ENCODE assay signal across 21 cellular contexts in genomic region chr1:200641175-200641489, GRCh38. TPM values are rescaled to one million over a fixed set of nuclear protein-coding genes. Genes with fewer than 3 reads are reported as not detected.
DNase-seq lines count a peak whose midpoint lies in the region; ATAC-seq and TF ChIP-seq lines count a peak whose summit lies in the region.
"Had no signal": no experiment of that assay in that cellular context is flagged by ENCODE, and none has a peak within 500 bp of the region (broad histone marks: within the 10 kb centered on the region; RNA-seq: fewer than 3 reads in every experiment).

No MANE protein-coding gene starts in this region.

- peak overlapping the region; percentile 80; the same call in 1 of the 2 replicates for H2AK5ac ChIP-seq in IMR-90 (ENCODE audit: low read depth, low read length)

- no peaks in the 10 kb centered on the region for H4K20me1 ChIP-seq in IMR-90 (ENCODE audit: insufficient read depth, low read length)

- no peak overlapping the region for H3K4me3 ChIP-seq in AG10803 (ENCODE audit: low read length)
- no peak overlapping the region for H3K4me3 ChIP-seq in IMR-90 (ENCODE audit: insufficient read depth, low read depth, low read length)
- H3K4me3 ChIP-seq in cardiac fibroblast (replicated peaks in 1 of 2; ENCODE audit: low read depth in 2 of 2, low read length in 2 of 2): no peak overlapping the region
- no peak overlapping the region for H3K4me3 ChIP-seq in thyroid gland (replicated peaks in 1 of 3)
- no peak overlapping the region for H3K4me3 ChIP-seq in Peyer's patch
- H3K4me3 ChIP-seq: cardiac muscle cell, HAP-1, mucosa of descending colon, upper lobe of left lung had no signal

- peaks cover 9% of the 10 kb centered on the region for H3K4me1 Mint-ChIP-seq in activated CD4-positive, alpha-beta memory T cell treated with anti-CD3 and anti-CD28 coated beads for 36 hours (ENCODE audit: low read depth)

- H3K4ac ChIP-seq in IMR-90 (ENCODE audit: low read depth, low read length): peak overlapping the region; percentile 60; the same call in 1 of the 2 replicates

- H4K8ac ChIP-seq in IMR-90 (ENCODE audit: low read depth in 2 of 2, low read length in 2 of 2): peak overlapping the region in 1 of 2 experiments; percentile 61; a peak in 1 of 4 replicates

- no peak overlapping the region for H3K23ac ChIP-seq in IMR-90 (ENCODE audit: low read depth, low read length)

- no peaks in the 10 kb centered on the region for H3K27me3 Mint-ChIP-seq in activated CD4-positive, alpha-beta memory T cell treated with anti-CD3 and anti-CD28 coated beads for 36 hours
- H3K27me3 Mint-ChIP-seq: activated B cell treated with CpG ODN at 0.5 μM for 24 hours; activated naive CD8-positive, alpha-beta T cell had no signal

- no peaks in the 10 kb centered on the region for H3K9me3 Mint-ChIP-seq in activated CD4-positive, alpha-beta memory T cell treated with anti-CD3 and anti-CD28 coated beads for 36 hours
- H3K9me3 Mint-ChIP-seq: activated B cell treated with CpG ODN at 0.5 μM for 24 hours; activated T-cell treated with anti-CD3 and anti-CD28 coated beads, Interleukin-2, amount 50 U/mL, for 72 hours had no signal

- no peak for TF ChIP-seq RAD21 in IMR-90 (IDR thresholded peaks at IDR 0.05; ENCODE audit: low read length)

- dilution Hi-C loops in IMR-90 (cut with HindIII; ENCODE audit: low sequenced_read_pairs, unreplicated experiment): no loop called here

- no peak overlapping the region for H3K4me3 Mint-ChIP-seq in activated CD4-positive, alpha-beta memory T cell treated with anti-CD3 and anti-CD28 coated beads for 36 hours
- H3K4me3 Mint-ChIP-seq: activated B cell treated with CpG ODN at 0.5 μM for 24 hours; activated naive CD8-positive, alpha-beta T cell; activated T-cell treated with anti-CD3 and anti-CD28 coated beads, Interleukin-2, amount 50 U/mL, for 72 hours had no signal

- no peak overlapping the region for H2AK9ac ChIP-seq in IMR-90 (replicated peaks; ENCODE audit: low read depth, low read length, poor library complexity)

- H2BK15ac ChIP-seq in IMR-90 (ENCODE audit: low read depth, low read length): no peak overlapping the region

- H2BK5ac ChIP-seq in IMR-90 (ENCODE audit: low read depth, low read length, poor library complexity, severe bottlenecking): peak overlapping the region; percentile 52

- H2AFZ ChIP-seq in IMR-90 (replicated peaks; ENCODE audit: low read length, poor library complexity): no peak overlapping the region

- no peaks in the 10 kb centered on the region for H3K27me3 ChIP-seq in IMR-90 (ENCODE audit: control insufficient read depth, insufficient read depth, low read length)
- H3K27me3 ChIP-seq in thyroid gland: no peaks in the 10 kb centered on the region
- H3K27me3 ChIP-seq in Peyer's patch: no peaks in the 10 kb centered on the region
- H3K27me3 ChIP-seq: cardiac muscle cell, upper lobe of left lung had no signal

- H3K14ac ChIP-seq in IMR-90 (replicated peaks; ENCODE audit: low read depth, low read length): 0 out of 2 replicates have a peak overlapping the region, but pooled peaks have one; percentile 44

- no peak overlapping the region for H3K27ac Mint-ChIP-seq in activated CD4-positive, alpha-beta memory T cell treated with anti-CD3 and anti-CD28 coated beads for 36 hours
- H3K27ac Mint-ChIP-seq: activated B cell treated with CpG ODN at 0.5 μM for 24 hours; activated naive CD8-positive, alpha-beta T cell; activated T-cell treated with anti-CD3 and anti-CD28 coated beads, Interleukin-2, amount 50 U/mL, for 72 hours had no signal

- H3K9me1 ChIP-seq in IMR-90 (ENCODE audit: insufficient read depth, low read length): 0 out of 2 replicates have a peak, but pooled peaks cover 2% of the 10 kb centered on the region

- no peak overlapping the region for H3K4me2 ChIP-seq in IMR-90 (ENCODE audit: low read depth, low read length)

- H3K56ac ChIP-seq in IMR-90 (ENCODE audit: extremely low read depth, insufficient read depth, low read length): no peak overlapping the region

- intact Hi-C loops in IMR-90 (cut with micrococcal nuclease) (no loop called here), thyroid gland (cut with DNase I) (no loop called here)
- intact Hi-C loops in activated CD4-positive, alpha-beta memory T cell treated with anti-CD3 and anti-CD28 coated beads for 36 hours (cut with micrococcal nuclease): no loop called here

- no peak for ATAC-seq in IMR-90 (ENCODE audit: low read depth)
- ATAC-seq: activated T-cell treated with anti-CD3 and anti-CD28 coated beads, Interleukin-2, amount 50 U/mL, for 72 hours; left colon; mucosa of descending colon had no signal

- no peak overlapping the region for H3K18ac ChIP-seq in IMR-90 (ENCODE audit: low read depth, low read length)

- TF ChIP-seq CTCF in AG10803 (conservative IDR thresholded peaks at IDR 0.05; ENCODE audit: low read length) (no peak), IMR-90 (conservative IDR thresholded peaks at IDR 0.05; ENCODE audit: low read depth, low read length) (no peak), cardiac fibroblast (IDR thresholded peaks at IDR 0.05; ENCODE audit: low read depth, low read length) (no peak), thyroid gland (IDR thresholded peaks at IDR 0.05) (no peak), Peyer's patch (IDR thresholded peaks at IDR 0.05) (no peak)

- peaks cover 2% of the 10 kb centered on the region for H3K4me1 ChIP-seq in IMR-90 (ENCODE audit: control insufficient read depth, insufficient read depth, low read length)
- peaks cover 0 to 4% of the 10 kb centered on the region in 2 donors for H3K4me1 ChIP-seq in thyroid gland
- H3K4me1 ChIP-seq in Peyer's patch: no peaks in the 10 kb centered on the region
- H3K4me1 ChIP-seq: HAP-1 had no signal

- peak overlapping the region; percentile 52; the same call in 1 of the 2 replicates for H2BK120ac ChIP-seq in IMR-90 (ENCODE audit: low read depth, low read length)

- H4K91ac ChIP-seq in IMR-90 (ENCODE audit: insufficient read depth, low read depth, low read length): no peak overlapping the region

- H3K79me1 ChIP-seq in IMR-90 (ENCODE audit: low read depth in 1 of 2, low read length in 2 of 2): no peaks in the 10 kb centered on the region

- CTCF ChIA-PET in IMR-90 (lab: Yijun Ruan, JAX): interaction anchor here (0.6 kb wide), 1 partner anchor 19 kb away, joined by 7 read pairs; no protein-coding TSS in a partner anchor
- CTCF ChIA-PET in activated CD4-positive, alpha-beta memory T cell treated with anti-CD3 and anti-CD28 coated beads for 36 hours (lab: Charles Lee): interaction anchor here (2.0 kb wide), 1 partner anchor 19 kb away, joined by 5 read pairs; no protein-coding TSS in a partner anchor

- DNase-seq in AG10803 (ENCODE audit: low read depth) (peak; percentile 23), IMR-90 (peak; percentile 11), cardiac fibroblast (ENCODE audit: low read depth in 2 of 2) (peak; percentile 12 to 33), iris pigment epithelial cell (ENCODE audit: low read depth) (peak; percentile 58), thyroid gland (no peak), Peyer's patch (no peak), GF-D8 (lab: John Stamatoyannopoulos, UW) (no peak)
- no peak for DNase-seq in activated CD4-positive, alpha-beta memory T cell treated with anti-CD3 and anti-CD28 coated beads for 36 hours
- DNase-seq: activated B cell treated with CpG ODN at 0.5 μM for 24 hours; activated T-cell treated with anti-CD3 and anti-CD28 coated beads, Interleukin-2, amount 50 U/mL, for 72 hours; EL; left colon; mucosa of descending colon; NCI-H1048; NCI-H2029 treated with DMSO at 0.1 percent for 48 hours; NCI-H524; stimulated activated naive CD4-positive, alpha-beta T cell treated with Interleukin-2 at 50 U/mL for 16 hours; upper lobe of left lung had no signal

- H3K9me3 ChIP-seq in IMR-90 (ENCODE audit: control insufficient read depth, insufficient read depth, low read length) (no peaks in the 10 kb centered on the region), thyroid gland (no peaks in the 10 kb centered on the region), Peyer's patch (no peaks in the 10 kb centered on the region)
- H3K9me3 ChIP-seq: HAP-1, mucosa of descending colon, upper lobe of left lung had no signal

- POLR2A ChIA-PET in IMR-90 (lab: Charles Lee; ENCODE audit: unreplicated experiment): no interaction called here
- POLR2A ChIA-PET in activated CD4-positive, alpha-beta memory T cell treated with anti-CD3 and anti-CD28 coated beads for 36 hours (lab: Charles Lee): no interaction called here

- BruUV-seq in IMR-90 (replicated peaks; lab: Mats Ljungman, UMichigan): no TSS peak

- no CpG with 5 or more reads among the region's 4 CpGs for WGBS in IMR-90 (ENCODE audit: extremely low coverage in 2 of 2, insufficient read length in 1 of 2), 2 experiments
- 85 to 94% methylated on average over 4 of the region's 4 CpGs for WGBS in thyroid gland, 2 donors

- H2BK20ac ChIP-seq in IMR-90 (ENCODE audit: low read depth, low read length): peak overlapping the region; percentile 73

- TF ChIP-seq POLR2A in IMR-90 (IDR thresholded peaks at IDR 0.05; ENCODE audit: low read depth, low read length): no peak
- TF ChIP-seq POLR2A in thyroid gland (IDR thresholded peaks at IDR 0.05): no peak
- no peak for TF ChIP-seq POLR2A in Peyer's patch (IDR thresholded peaks at IDR 0.05)

- H3K9ac ChIP-seq in IMR-90 (ENCODE audit: low read depth, low read length): no peak overlapping the region

- H4K5ac ChIP-seq in IMR-90 (ENCODE audit: low read depth, low read length): no peak overlapping the region

- in situ Hi-C loops in IMR-90 (cut with MboI; ENCODE audit: low sequenced_read_pairs): no loop called here

- peaks cover 3% of the 10 kb centered on the region for H3K36me3 Mint-ChIP-seq in activated CD4-positive, alpha-beta memory T cell treated with anti-CD3 and anti-CD28 coated beads for 36 hours
- H3K36me3 Mint-ChIP-seq: activated naive CD8-positive, alpha-beta T cell had no signal

- H3K27ac ChIP-seq in IMR-90 (ENCODE audit: insufficient read depth, low read length): no peak overlapping the region
- H3K27ac ChIP-seq in thyroid gland: no peak overlapping the region
- H3K27ac ChIP-seq in Peyer's patch: no peak overlapping the region
- H3K27ac ChIP-seq: cardiac muscle cell had no signal

- H3K36me3 ChIP-seq in IMR-90 (ENCODE audit: control insufficient read depth, insufficient read depth, low read length): peaks cover 4% of the 10 kb centered on the region; the same call in 1 of the 2 replicates
- H3K36me3 ChIP-seq in thyroid gland: no peaks in the 10 kb centered on the region
- H3K36me3 ChIP-seq in Peyer's patch: peaks cover 0 to 9% (median 0%) of the 10 kb centered on the region in 3 donors
- H3K36me3 ChIP-seq: HAP-1 had no signal

RNA-seq across cellular contexts. Expression of gene KIF14, which starts 20.6 kb away (rescaled TPM):
- 4.7 and 10.8 TPM in 2 replicates for total RNA-seq in IMR-90 (2012; rRNA removed)
- 1.9 and 2.3 TPM in 2 replicates for polyA plus RNA-seq in IMR-90 (2012; rRNA removed)
- polyA plus RNA-seq in IMR-90 (2012; cell fraction: cytosol; rRNA removed): 0.11 and 0.19 TPM in 2 replicates
- 0.14 and 0.96 TPM in 2 replicates for polyA plus RNA-seq in IMR-90 (2012; cell fraction: nucleus; rRNA removed; ENCODE audit: low replicate concordance)
- under 1 TPM; 0.05 to 0.42 (median 0.18) TPM for total RNA-seq in thyroid gland
- total RNA-seq in Peyer's patch: 1 to 10 TPM in 3 of 4 donors, under 1 TPM in 1; 0.85 to 2.5 (median 1.1) TPM
- 10 to 100 TPM; 15.7 to 17.1 TPM for total RNA-seq in activated CD4-positive, alpha-beta memory T cell treated with anti-CD3 and anti-CD28 coated beads for 36 hours

RNA-seq across cellular contexts. Expression of gene DDX59, which starts 28.6 kb away (rescaled TPM):
- total RNA-seq in IMR-90 (2012; rRNA removed) (9.1 and 11.1 TPM in 2 replicates), thyroid gland (10 to 100 TPM; 18.3 to 33.2 (median 28.7) TPM), Peyer's patch (10 to 100 TPM; 13.7 to 59.4 (median 16.8) TPM)
- 6.8 and 8.6 TPM in 2 replicates for polyA plus RNA-seq in IMR-90 (2012; rRNA removed)
- 2.1 and 3.2 TPM in 2 replicates for polyA plus RNA-seq in IMR-90 (2012; cell fraction: cytosol; rRNA removed)
- 1.5 and 10.5 TPM in 2 replicates for polyA plus RNA-seq in IMR-90 (2012; cell fraction: nucleus; rRNA removed; ENCODE audit: low replicate concordance)
- 10 to 100 TPM; 19.4 to 23.4 TPM for total RNA-seq in activated CD4-positive, alpha-beta memory T cell treated with anti-CD3 and anti-CD28 coated beads for 36 hours

Comparison
In these comparisons a context has a peak if more than half of its experiments do, and no peak if none do; other contexts are left out.
1. DNase-seq: peak in AG10803 (single experiment), IMR-90 (single experiment), cardiac fibroblast (2 of 2) and iris pigment epithelial cell (single experiment); none in thyroid gland (0 of 2), Peyer's patch (0 of 3), GF-D8 (single experiment) and activated CD4-positive, alpha-beta memory T cell treated with anti-CD3 and anti-CD28 coated beads for 36 hours (single experiment).